In genomic region chr1:178066904-178067531, GRCh38 we compare ENCODE assay signal across 11 cellular contexts.
A peak's percentile ranks its signal among the peaks of the same experiment; 100 is the strongest.
DNase-seq lines count a peak whose midpoint lies in the region; ATAC-seq and TF ChIP-seq lines count a peak whose summit lies in the region.
"Had no signal": no experiment of that assay in that cellular context is flagged by ENCODE, and none has a peak within 500 bp of the region (broad histone marks: within the 10 kb centered on the region; RNA-seq: fewer than 3 reads in every experiment).

No MANE protein-coding gene starts in this region.

- TF ChIP-seq CTCF in GM10266 (IDR thresholded peaks at IDR 0.05; ENCODE audit: control insufficient read depth, insufficient read depth, low read depth, missing control alignments): no peak

- peak; percentile 91 for ATAC-seq in GM19468 (IDR thresholded peaks at IDR 0.05; ENCODE audit: extremely low read depth, unreplicated experiment)
- peak; percentile 98 for ATAC-seq in HG03064 (IDR thresholded peaks at IDR 0.05; ENCODE audit: low read depth, unreplicated experiment)

- DNase-seq in GM10266 (ENCODE audit: extremely low spot score) (peak; percentile 58), OCI-M1 (lab: John Stamatoyannopoulos, UW) (peak; percentile 58), inferior parietal cortex (ENCODE audit: extremely low spot score) (no peak), SW480 (ENCODE audit: low spot score) (no peak), NCI-H82 (lab: John Stamatoyannopoulos, UW) (no peak), NCI-H187 (lab: John Stamatoyannopoulos, UW) (no peak)
- DNase-seq: activated CD4-positive, CD25-positive, alpha-beta regulatory T cell; BE2C; NCI-H2171 had no signal

Comparison
In these comparisons a context has a peak if more than half of its experiments do, and no peak if none do; other contexts are left out.
1. DNase-seq: peak in GM10266 (single experiment) and OCI-M1 (single experiment); none in inferior parietal cortex (single experiment), SW480 (single experiment), NCI-H82 (single experiment) and NCI-H187 (0 of 2).